17 cellular contexts compared by ENCODE assay signal in genomic region chr14:80862983-80863382, GRCh38.
A peak's percentile ranks its signal among the peaks of the same experiment; 100 is the strongest.
DNase-seq lines count a peak whose midpoint lies in the region; ATAC-seq and TF ChIP-seq lines count a peak whose summit lies in the region.
"Had no signal": no experiment of that assay in that cellular context is flagged by ENCODE, and none has a peak within 500 bp of the region (broad histone marks: within the 10 kb centered on the region; RNA-seq: fewer than 3 reads in every experiment).

No MANE protein-coding gene starts in this region.

- intact Hi-C loops in heart left ventricle (cut with DNase I): loop anchor here in 1 of 10 donors (10.0 kb wide), 1 partner anchor 1898 kb away; no protein-coding TSS in a partner anchor
- intact Hi-C loops in PC-9 (cut with micrococcal nuclease; ENCODE audit: unreplicated experiment): loop anchor here (2.0 to 5.0 kb wide), 3 partner anchors 124 to 1901 kb away; no protein-coding TSS in a partner anchor
- intact Hi-C loops in lower lobe of right lung (cut with DNase I): no loop called here

- no peak overlapping the region for H3K4me3 ChIP-seq in cardiac muscle cell
- no peak overlapping the region for H3K4me3 ChIP-seq in heart left ventricle
- no peak overlapping the region for H3K4me3 ChIP-seq in PC-9
- H3K4me3 ChIP-seq in fibroblast of pulmonary artery (replicated peaks; ENCODE audit: low read depth, low read length): no peak overlapping the region
- H3K4me3 ChIP-seq in Peyer's patch: no peak overlapping the region
- no peak overlapping the region for H3K4me3 ChIP-seq in lower lobe of right lung
- H3K4me3 ChIP-seq: ovary had no signal

- H3K4me1 ChIP-seq in cardiac muscle cell (ENCODE audit: low read depth) (no peaks in the 10 kb centered on the region), heart left ventricle (no peaks in the 10 kb centered on the region), PC-9 (replicated peaks; ENCODE audit: insufficient read depth) (no peaks in the 10 kb centered on the region), Peyer's patch (no peaks in the 10 kb centered on the region), lower lobe of right lung (no peaks in the 10 kb centered on the region)

- TF ChIP-seq CTCF in cardiac muscle cell (IDR thresholded peaks at IDR 0.05; ENCODE audit: low read depth, low read length) (peak; percentile 35), heart left ventricle (IDR thresholded peaks at IDR 0.05) (peak in 2 of 12 donors; percentile 19 to 28), PC-9 (conservative IDR thresholded peaks at IDR 0.05) (peak; percentile 70), fibroblast of pulmonary artery (IDR thresholded peaks at IDR 0.05; ENCODE audit: low read length, missing control alignments) (peak; percentile 42), Peyer's patch (IDR thresholded peaks at IDR 0.05) (no peak), lower lobe of right lung (IDR thresholded peaks at IDR 0.05) (no peak)

- H3K9me3 ChIP-seq in cardiac muscle cell (ENCODE audit: low read depth) (no peaks in the 10 kb centered on the region), heart left ventricle (peaks cover 0 to 18% (median 12%) of the 10 kb centered on the region in 12 donors), PC-9 (ENCODE audit: insufficient read depth, low read depth) (no peaks in the 10 kb centered on the region; the same call in none of the 2 replicates), Peyer's patch (peaks cover 0 to 3% (median 0%) of the 10 kb centered on the region in 4 donors), lower lobe of right lung (peaks cover 6% of the 10 kb centered on the region)
- H3K9me3 ChIP-seq: ovary had no signal

- H3F3A ChIP-seq in PC-9 (ENCODE audit: insufficient read depth, low read depth): no peaks in the 10 kb centered on the region

- DNase-seq in cardiac muscle cell (ENCODE audit: low read depth in 1 of 2, low spot score in 1 of 2): peak in 1 of 2 donors; percentile 5
- DNase-seq in heart left ventricle: no peak
- no peak for DNase-seq in PC-9
- peak; percentile 8 for DNase-seq in fibroblast of pulmonary artery (ENCODE audit: low read depth)
- DNase-seq in Peyer's patch: no peak
- DNase-seq in lower lobe of right lung: no peak
- no peak for DNase-seq in midbrain (lab: John Stamatoyannopoulos, UW)
- DNase-seq in germinal center (ENCODE audit: low spot score): no peak
- DNase-seq: activated CD4-positive, alpha-beta T cell treated with anti-CD3 and anti-CD28 coated beads, Interleukin-2, amount 10 ng/mL, durations not matched to agents 24 days and 14 days; activated T-cell treated with anti-CD3 and anti-CD28 coated beads, Interleukin-2, amount 50 U/mL, for 72 hours; amniotic stem cell; DMS153; immature natural killer cell; mesenchymal stem cell; NCI-H446; ovary; RPMI8226 had no signal

- no peak overlapping the region for H3K4me2 ChIP-seq in PC-9

- H3K27ac ChIP-seq in cardiac muscle cell: no peak overlapping the region
- no peak overlapping the region for H3K27ac ChIP-seq in heart left ventricle
- no peak overlapping the region for H3K27ac ChIP-seq in PC-9
- H3K27ac ChIP-seq in Peyer's patch: no peak overlapping the region
- H3K27ac ChIP-seq in lower lobe of right lung: no peak overlapping the region
- H3K27ac ChIP-seq: ovary had no signal

- CTCF ChIA-PET in PC-9 (lab: Charles Lee): interaction anchor here (0.9 kb wide), 1 partner anchor 650 kb away, joined by 3 read pairs; no protein-coding TSS in a partner anchor

- no peaks in the 10 kb centered on the region for H3K79me2 ChIP-seq in PC-9 (ENCODE audit: low read depth)

- no peaks in the 10 kb centered on the region for H4K20me1 ChIP-seq in PC-9 (ENCODE audit: insufficient read depth)

- POLR2A ChIA-PET in PC-9 (lab: Charles Lee; ENCODE audit: unreplicated experiment): interaction anchor here (0.6 kb wide), 1 partner anchor 650 kb away, joined by 4 read pairs; no protein-coding TSS in a partner anchor

- 84 to 91% (median 88%) methylated on average over 3 of the region's 3 CpGs for WGBS in heart left ventricle, 4 donors

- H3K36me3 ChIP-seq in cardiac muscle cell (no peaks in the 10 kb centered on the region), heart left ventricle (no peaks in the 10 kb centered on the region), PC-9 (ENCODE audit: low read depth) (peaks cover 4% of the 10 kb centered on the region; the same call in 1 of the 2 replicates), Peyer's patch (no peaks in the 10 kb centered on the region), lower lobe of right lung (no peaks in the 10 kb centered on the region)
- H3K36me3 ChIP-seq: ovary had no signal

- H3K9me2 ChIP-seq in PC-9 (ENCODE audit: insufficient read depth): no peaks in the 10 kb centered on the region

- no peaks in the 10 kb centered on the region for H3K27me3 ChIP-seq in cardiac muscle cell
- no peaks in the 10 kb centered on the region for H3K27me3 ChIP-seq in heart left ventricle
- no peaks in the 10 kb centered on the region for H3K27me3 ChIP-seq in PC-9 (ENCODE audit: insufficient read depth, low read depth)
- H3K27me3 ChIP-seq in Peyer's patch: no peaks in the 10 kb centered on the region
- H3K27me3 ChIP-seq in lower lobe of right lung (ENCODE audit: low read depth): no peaks in the 10 kb centered on the region
- H3K27me3 ChIP-seq: ovary had no signal

- BruUV-seq in PC-9 (replicated peaks; lab: Mats Ljungman, UMichigan): no TSS peak

- TF ChIP-seq POLR2A in heart left ventricle (IDR thresholded peaks at IDR 0.05) (no peak), Peyer's patch (IDR thresholded peaks at IDR 0.05) (no peak)

- H2AFZ ChIP-seq in PC-9: no peak overlapping the region

- ATAC-seq in heart left ventricle: no peak
- no peak for ATAC-seq in lower lobe of right lung
- ATAC-seq: activated T-cell treated with anti-CD3 and anti-CD28 coated beads, Interleukin-2, amount 50 U/mL, for 72 hours had no signal

Comparison
In these comparisons a context has a peak if more than half of its experiments do, and no peak if none do; other contexts are left out.
1. CTCF ChIP-seq: peak in cardiac muscle cell (single experiment), PC-9 (single experiment) and fibroblast of pulmonary artery (single experiment); none in Peyer's patch (0 of 6) and lower lobe of right lung (single experiment).